8 cellular contexts compared by ENCODE assay signal in genomic region chr11:107018274-107018901, GRCh38. TPM values are rescaled to one million over a fixed set of nuclear protein-coding genes. Genes with fewer than 3 reads are reported as not detected.
DNase-seq lines count a peak whose midpoint lies in the region; ATAC-seq and TF ChIP-seq lines count a peak whose summit lies in the region.

Gene GUCY1A2, minus strand, starts transcription at chr11:107018476. Its CDS starts 421 bp downstream, at chr11:107018055.

- H3K36me3 Mint-ChIP-seq in MCF 10A (ENCODE audit: insufficient read depth, unreplicated experiment) = no peaks in the 10 kb centered on the region

- H3K4me1 Mint-ChIP-seq in MCF 10A (ENCODE audit: insufficient read depth, unreplicated experiment) = peaks cover 4% of the 10 kb centered on the region

- H3K27me3 ChIP-seq in MG63 (peaks cover 11% of the 10 kb centered on the region), kidney epithelial cell (ENCODE audit: control insufficient read depth, insufficient read depth, low read length) (peaks cover 13% of the 10 kb centered on the region), subcutaneous abdominal adipose tissue (ENCODE audit: control insufficient read depth in 5 of 5, insufficient read depth in 4 of 5, low read length in 5 of 5) (peaks cover 9 to 23% (median 17%) of the 10 kb centered on the region in 5 donors)

- H3K9me3 Mint-ChIP-seq in MCF 10A (ENCODE audit: unreplicated experiment) = no peaks in the 10 kb centered on the region

- H3K27ac Mint-ChIP-seq in MCF 10A (ENCODE audit: low read depth, unreplicated experiment) = no peak within 1 kb of the TSS

- H3K36me3 ChIP-seq in MG63 = no peaks in the 10 kb centered on the region
- no peaks in the 10 kb centered on the region for H3K36me3 ChIP-seq in kidney epithelial cell (ENCODE audit: control insufficient read depth, insufficient read depth, low read length)
- no peaks in the 10 kb centered on the region for H3K36me3 ChIP-seq in subcutaneous abdominal adipose tissue (ENCODE audit: control insufficient read depth in 5 of 5, insufficient read depth in 5 of 5, low read length in 5 of 5)

- H3K27ac ChIP-seq in subcutaneous abdominal adipose tissue (ENCODE audit: low read depth, low read length) = no peak within 1 kb of the TSS

- H3K4me3 ChIP-seq in GM12864 (ENCODE audit: low read depth, low read length) = peak within 1 kb of the TSS; percentile 41
- peak within 1 kb of the TSS; percentile 51 for H3K4me3 ChIP-seq in MG63
- H3K4me3 ChIP-seq in kidney epithelial cell (ENCODE audit: low read depth, low read length) = peak within 1 kb of the TSS; percentile 51
- peak within 1 kb of the TSS; percentile 51 to 63 (median 57) for H3K4me3 ChIP-seq in subcutaneous abdominal adipose tissue (ENCODE audit: low read depth in 1 of 5, low read length in 5 of 5)

- H3K9me3 ChIP-seq in MG63 (no peaks in the 10 kb centered on the region), subcutaneous abdominal adipose tissue (ENCODE audit: control insufficient read depth in 5 of 5, low read length in 5 of 5) (no peaks in the 10 kb centered on the region)

- CTCF ChIA-PET in MCF 10A (lab: Yijun Ruan, JAX) = interaction anchor here (0.5 kb wide), 1 partner anchor 298 kb away, joined by 4 read pairs; no protein-coding TSS in a partner anchor

- TF ChIP-seq CTCF in GM12864 (IDR thresholded peaks at IDR 0.05; ENCODE audit: low read depth, low read length, missing control alignments) (no peak), MCF 10A (IDR thresholded peaks at IDR 0.05; ENCODE audit: unreplicated experiment) (no peak), kidney epithelial cell (IDR thresholded peaks at IDR 0.05; ENCODE audit: insufficient read depth, low read length, poor library complexity, severe bottlenecking) (no peak)

- H3K4me1 ChIP-seq in subcutaneous abdominal adipose tissue (ENCODE audit: control insufficient read depth in 5 of 5, insufficient read depth in 5 of 5, low read length in 5 of 5) = peaks cover 0 to 19% (median 14%) of the 10 kb centered on the region in 5 donors

- BruUV-seq in MCF 10A (replicated peaks; lab: Mats Ljungman, UMichigan) = no TSS peak

- peaks cover 62% of the 10 kb centered on the region for H3K27me3 Mint-ChIP-seq in MCF 10A (ENCODE audit: insufficient read depth, unreplicated experiment)

- POLR2A ChIA-PET in MCF 10A (lab: Yijun Ruan, JAX) = no interaction called here

- peak; percentile 44 for ATAC-seq in GM21723 (IDR thresholded peaks at IDR 0.05; ENCODE audit: unreplicated experiment)

- no peak within 1 kb of the TSS for H3K9ac ChIP-seq in subcutaneous abdominal adipose tissue (ENCODE audit: low read length in 5 of 5)

- intact Hi-C loops in MCF 10A (cut with micrococcal nuclease) = loop anchor here (5.0 to 10.0 kb wide), 3 partner anchors 744 to 931 kb away; no protein-coding TSS in a partner anchor

- DNase-seq in GM12864 (ENCODE audit: low read depth) (no peak), MG63 (peak; percentile 43), MCF 10A (ENCODE audit: unreplicated experiment) (no peak), kidney epithelial cell (ENCODE audit: low read depth) (no peak), DMS114 treated with DMSO at 0.1 percent for 48 hours (lab: John Stamatoyannopoulos, UW; ENCODE audit: unreplicated experiment) (no peak)
- DNase-seq in stimulated activated naive CD4-positive, alpha-beta T cell treated with Interleukin-2 at 50 U/mL for 16 hours (lab: John Stamatoyannopoulos, UW) = no peak

- peak within 1 kb of the TSS; percentile 69 for H3K4me3 Mint-ChIP-seq in MCF 10A (ENCODE audit: unreplicated experiment)

RNA-seq across cellular contexts. Expression of gene GUCY1A2, which starts in this region (rescaled TPM):
- 3.2 and 5.2 TPM in 2 replicates for total RNA-seq in MG63 (2014; rRNA removed; shearing (Covaris generic); ENCODE audit: low replicate concordance)
- total RNA-seq in MCF 10A (2022) = 0.09 and 0.12 TPM in 2 replicates
- total RNA-seq in kidney epithelial cell = 1.6 and 2.0 TPM in 2 replicates
